In the genomic region with DNA sequence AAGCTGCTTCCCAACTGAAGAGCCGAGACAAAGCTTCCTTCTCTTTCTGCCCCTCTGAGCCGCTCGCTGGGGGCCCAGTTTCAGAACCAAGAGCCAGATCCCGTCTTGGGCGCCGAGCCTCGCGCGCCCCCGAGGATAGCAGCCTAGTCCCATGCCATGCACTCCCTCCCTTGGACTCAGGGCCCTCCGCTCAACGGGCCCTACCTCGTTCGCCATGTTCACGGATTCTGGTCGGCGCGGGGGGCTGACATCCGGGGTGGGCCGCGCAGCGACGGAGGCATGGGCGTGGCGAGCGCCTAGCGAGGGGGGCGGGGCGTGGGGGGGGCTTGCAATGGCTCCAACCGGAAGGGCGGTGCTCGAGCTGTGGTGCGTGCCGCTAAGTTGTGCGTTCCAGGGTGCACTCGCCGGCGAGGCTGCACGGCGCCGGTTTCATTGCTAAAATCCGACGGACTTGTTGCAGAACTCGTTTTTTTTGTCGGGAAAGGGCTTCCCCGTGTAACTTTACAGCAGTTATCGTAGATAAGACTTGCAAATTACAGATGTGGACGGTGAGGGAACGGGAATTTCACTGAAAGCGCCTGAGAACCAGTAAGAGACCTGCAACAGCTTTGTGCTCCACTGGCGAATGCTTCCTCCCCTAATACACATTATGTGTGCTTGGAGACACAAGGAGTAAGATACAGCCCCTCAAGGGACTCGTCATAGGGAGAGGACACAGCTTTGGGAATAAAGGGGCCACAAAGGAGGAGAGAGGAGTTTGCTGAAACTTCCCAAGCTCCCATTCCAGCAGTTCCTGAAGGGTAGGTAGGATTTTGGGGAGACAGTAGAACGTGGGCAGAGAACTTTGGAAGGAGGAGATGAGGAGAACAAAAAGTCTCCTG, we compare ENCODE assay signal across 8 cellular contexts. TPM values are rescaled to one million over a fixed set of nuclear protein-coding genes. Genes with fewer than 3 reads are reported as not detected.
A peak's percentile ranks its signal among the peaks of the same experiment; 100 is the strongest.
DNase-seq lines count a peak whose midpoint lies in the region; ATAC-seq and TF ChIP-seq lines count a peak whose summit lies in the region.

A gene (minus strand): TSS at position 304 of the 881 bp plus-strand sequence. CDS start 88 bp downstream, at position 216.

- intact Hi-C loops in gastrocnemius medialis (cut with DNase I; ENCODE audit: low total_unique reads), result loop anchor here (1.0 to 5.0 kb wide), 5 partner anchors 28 to 474 kb away; a partner anchor contains a TSS

- peaks cover 26% of the 10 kb centered on the region for H3K36me3 Mint-ChIP-seq in brain

- peak within 1 kb of the TSS; percentile 97 to 99 (median 98) for H3K27ac Mint-ChIP-seq in brain

- H3K4me1 ChIP-seq in iPS DF 6.9 (ENCODE audit: control insufficient read depth, insufficient read depth, low read length), result no peaks in the 10 kb centered on the region
- peaks cover 0 to 23% of the 10 kb centered on the region in 2 donors for H3K4me1 ChIP-seq in gastrocnemius medialis

- H3K9me3 ChIP-seq in iPS DF 6.9 (ENCODE audit: control insufficient read depth, insufficient read depth, low read length), result no peaks in the 10 kb centered on the region
- H3K9me3 ChIP-seq in gastrocnemius medialis, result no peaks in the 10 kb centered on the region

- peak; percentile 86 to 87 for TF ChIP-seq POLR2A in gastrocnemius medialis (IDR thresholded peaks at IDR 0.05)

- H3K36me3 ChIP-seq in iPS DF 6.9 (ENCODE audit: control insufficient read depth, insufficient read depth, low read length) (peaks cover 5% of the 10 kb centered on the region; the same call in 1 of the 2 replicates), gastrocnemius medialis (peaks cover 0 to 14% of the 10 kb centered on the region in 2 donors)

- peak within 1 kb of the TSS; percentile 93 to 100 (median 95) for H3K4me3 Mint-ChIP-seq in brain

- peak; percentile 28 to 61 for DNase-seq in NCI-H524 (lab: John Stamatoyannopoulos, UW)
- DNase-seq in NCI-H524 treated with DMSO at 0.1 percent for 48 hours (lab: John Stamatoyannopoulos, UW), result no peak
- DNase-seq in NCI-H2081 treated with DMSO at 0.1 percent for 48 hours (lab: John Stamatoyannopoulos, UW), result peak; percentile 11
- DNase-seq in UCSD-AML1 (lab: John Stamatoyannopoulos, UW; ENCODE audit: unreplicated experiment), result peak; percentile 89
- peak; percentile 55 for DNase-seq in iPS DF 6.9 (ENCODE audit: low read depth, low spot score)
- peak; percentile 79 to 87 for DNase-seq in gastrocnemius medialis

- TF ChIP-seq CTCF in brain (conservative IDR thresholded peaks at IDR 0.05), result no peak
- TF ChIP-seq CTCF in gastrocnemius medialis (IDR thresholded peaks at IDR 0.05 in 4 of 5, conservative IDR thresholded peaks at IDR 0.05 in 1 of 5), result no peak

- WGBS in iPS DF 6.9 (ENCODE audit: insufficient coverage, insufficient read length), result no CpG with 5 or more reads among the region's 53 CpGs

- peaks cover 72% of the 10 kb centered on the region for H3K4me1 Mint-ChIP-seq in brain

- in situ Hi-C loops in gastrocnemius medialis (cut with MboI; ENCODE audit: low sequenced_read_pairs in 4 of 4), result no loop called here

- H3K27ac ChIP-seq in iPS DF 6.9 (ENCODE audit: low read length), result no peak within 1 kb of the TSS
- peak within 1 kb of the TSS; percentile 87 to 97 (median 93) for H3K27ac ChIP-seq in gastrocnemius medialis

- H3K27me3 ChIP-seq in iPS DF 6.9 (ENCODE audit: control insufficient read depth, insufficient read depth, low read length) (no peaks in the 10 kb centered on the region), gastrocnemius medialis (no peaks in the 10 kb centered on the region)

- no peaks in the 10 kb centered on the region for H3K27me3 Mint-ChIP-seq in brain

- H3K9me3 Mint-ChIP-seq in brain, result peaks cover 0 to 8% (median 2%) of the 10 kb centered on the region in 5 experiments

- peak within 1 kb of the TSS; percentile 100 for H3K4me3 ChIP-seq in iPS DF 6.9 (ENCODE audit: low read length)
- H3K4me3 ChIP-seq in gastrocnemius medialis, result peak within 1 kb of the TSS; percentile 70 to 92 (median 73)

- ATAC-seq in HG03039 (IDR thresholded peaks at IDR 0.05; ENCODE audit: unreplicated experiment), result peak; percentile 90
- ATAC-seq in gastrocnemius medialis, result peak; percentile 84 to 85

RNA-seq across cellular contexts. Expression of the gene that starts here (rescaled TPM):
- polyA plus RNA-seq in brain (ENCODE audit: insufficient read depth, low read depth, low replicate concordance), result 73.7 TPM
- total RNA-seq in gastrocnemius medialis, result 100 to 1,000 TPM in 1 of 4 donors, 10 to 100 TPM in 3; 55.2 to 101 (median 72.6) TPM
